In the genomic region with DNA sequence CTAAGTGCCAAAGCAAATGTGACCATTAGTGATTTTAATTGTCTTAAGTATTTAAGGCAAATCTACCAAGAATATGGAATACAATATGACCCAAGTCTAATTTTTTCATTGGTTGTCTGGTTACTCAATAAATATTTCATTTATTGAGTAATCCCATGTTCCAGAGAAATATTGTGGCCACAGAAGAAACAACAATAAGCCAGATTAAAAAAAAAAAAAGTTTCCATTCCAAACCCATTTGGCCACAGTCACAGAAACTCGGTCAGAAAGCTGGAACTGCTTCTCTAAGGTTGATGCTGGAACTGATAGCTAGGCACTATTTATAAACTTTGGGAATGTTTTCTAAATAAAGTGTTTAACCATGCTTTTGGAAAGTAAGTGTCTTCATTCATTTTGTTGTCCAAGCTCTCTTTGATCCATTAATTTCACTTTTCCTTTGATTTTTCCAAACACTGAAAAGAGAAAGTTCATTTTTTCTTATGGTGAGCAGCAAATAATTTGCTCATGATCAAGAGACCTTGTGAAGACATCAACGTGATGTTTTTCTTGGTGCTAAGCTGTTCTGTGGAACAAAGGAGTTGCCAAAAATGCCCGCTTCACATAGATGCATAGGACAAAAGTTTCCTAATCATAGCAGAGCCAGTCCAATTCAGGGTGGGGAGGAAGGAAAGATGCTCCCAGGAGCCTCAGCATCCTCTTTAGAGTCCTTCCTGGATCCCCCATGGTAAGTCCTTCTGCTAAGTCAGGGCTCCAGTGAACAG, we compare ENCODE assay signal across 29 cellular contexts.
DNase-seq lines count a peak whose midpoint lies in the region; ATAC-seq and TF ChIP-seq lines count a peak whose summit lies in the region.
"Had no signal": no experiment of that assay in that cellular context is flagged by ENCODE, and none has a peak within 500 bp of the region (broad histone marks: within the 10 kb centered on the region; RNA-seq: fewer than 3 reads in every experiment).

No MANE protein-coding gene starts in this region.

- H3K4me3 Mint-ChIP-seq in naive thymus-derived CD4-positive, alpha-beta T cell, result no peak overlapping the region
- H3K4me3 Mint-ChIP-seq: activated naive CD8-positive, alpha-beta T cell treated with anti-CD3 and anti-CD28 coated beads for 36 hours; brain; GM23338; neural progenitor cell; T-helper 2 cell treated with Interferon-gamma antibody and Interleukin-4, amounts not matched to agents 5 μg/mL and 100 μg/mL, for 36 hours had no signal

- H3K36me3 Mint-ChIP-seq in naive thymus-derived CD4-positive, alpha-beta T cell, result peaks cover 0 to 4% (median 0%) of the 10 kb centered on the region in 5 donors
- H3K36me3 Mint-ChIP-seq: activated naive CD8-positive, alpha-beta T cell treated with anti-CD3 and anti-CD28 coated beads for 36 hours; brain; neural progenitor cell had no signal

- no peaks in the 10 kb centered on the region for H3K36me3 ChIP-seq in thoracic aorta
- no peaks in the 10 kb centered on the region for H3K36me3 ChIP-seq in naive thymus-derived CD4-positive, alpha-beta T cell (ENCODE audit: control insufficient read depth in 2 of 3, insufficient read depth in 3 of 3, low read length in 3 of 3)
- H3K36me3 ChIP-seq: esophagus muscularis mucosa, neural progenitor cell, thyroid gland, WERI-Rb-1 had no signal

- H3K9me3 Mint-ChIP-seq in naive thymus-derived CD4-positive, alpha-beta T cell, result peaks cover 0 to 32% (median 12%) of the 10 kb centered on the region in 11 donors
- H3K9me3 Mint-ChIP-seq: activated T-helper 2 cell treated with anti-CD3 and anti-CD28 coated beads, Interferon-gamma antibody, Interleukin-2, Interleukin-4, amounts not matched to agents 10 μg/mL and 5 μg/mL and 100 μg/mL, durations not matched to agents 14 hours and 24 hours and 36 hours; GM23338; T-helper 2 cell treated with Interferon-gamma antibody and Interleukin-4, amounts not matched to agents 5 μg/mL and 100 μg/mL, for 36 hours had no signal

- H3K4me3 ChIP-seq in cardiac fibroblast (replicated peaks in 1 of 2; ENCODE audit: low read depth in 2 of 2, low read length in 2 of 2), result no peak overlapping the region
- H3K4me3 ChIP-seq in thoracic aorta, result peak overlapping the region; percentile 3
- no peak overlapping the region for H3K4me3 ChIP-seq in naive thymus-derived CD4-positive, alpha-beta T cell (ENCODE audit: low read length)
- H3K4me3 ChIP-seq: esophagus muscularis mucosa, GM23338, hepatocyte, mucosa of descending colon, neural progenitor cell, SK-N-MC, thyroid gland had no signal

- POLR2A ChIA-PET in naive thymus-derived CD4-positive, alpha-beta T cell (lab: Charles Lee), result no interaction called here

- no peak for TF ChIP-seq CTCF in cardiac fibroblast (IDR thresholded peaks at IDR 0.05; ENCODE audit: low read depth, low read length)
- TF ChIP-seq CTCF in thoracic aorta (IDR thresholded peaks at IDR 0.05), result no peak
- no peak for TF ChIP-seq CTCF in foreskin keratinocyte (conservative IDR thresholded peaks at IDR 0.05)

- H3K27me3 Mint-ChIP-seq in naive thymus-derived CD4-positive, alpha-beta T cell, result peaks cover 0 to 30% (median 24%) of the 10 kb centered on the region in 5 donors

- H3K27ac ChIP-seq in thoracic aorta (no peak overlapping the region), foreskin keratinocyte (no peak overlapping the region)
- no peak overlapping the region for H3K27ac ChIP-seq in naive thymus-derived CD4-positive, alpha-beta T cell (ENCODE audit: low read depth, low read length)
- H3K27ac ChIP-seq: esophagus muscularis mucosa, hepatocyte, neural progenitor cell, RWPE1, SK-N-MC, thyroid gland, WERI-Rb-1 had no signal

- no peaks in the 10 kb centered on the region for H3K27me3 ChIP-seq in thoracic aorta (replicated peaks; ENCODE audit: insufficient read depth)
- no peaks in the 10 kb centered on the region for H3K27me3 ChIP-seq in foreskin keratinocyte
- no peaks in the 10 kb centered on the region for H3K27me3 ChIP-seq in naive thymus-derived CD4-positive, alpha-beta T cell (ENCODE audit: control insufficient read depth in 2 of 2, insufficient read depth in 2 of 2, low read length in 2 of 2)
- H3K27me3 ChIP-seq: neural progenitor cell, thyroid gland had no signal

- CTCF ChIA-PET in naive thymus-derived CD4-positive, alpha-beta T cell (lab: Charles Lee), result interaction anchor here (0.6 kb wide), 1 partner anchor 540 kb away, joined by 7 read pairs; no protein-coding TSS in a partner anchor

- ATAC-seq in thoracic aorta (ENCODE audit: insufficient number of reproducible peaks, low FRiP score, low read depth) (peak; percentile 73), foreskin keratinocyte (no peak)
- ATAC-seq in naive thymus-derived CD4-positive, alpha-beta T cell, result no peak
- ATAC-seq: GM23338, left ventricle myocardium superior, mucosa of descending colon had no signal

- H3K4me1 Mint-ChIP-seq in naive thymus-derived CD4-positive, alpha-beta T cell, result no peaks in the 10 kb centered on the region
- H3K4me1 Mint-ChIP-seq: activated naive CD8-positive, alpha-beta T cell treated with anti-CD3 and anti-CD28 coated beads for 36 hours; brain; GM23338 had no signal

- DNase-seq in HCEC 1CT, result peak; percentile 65
- DNase-seq in cardiac fibroblast (ENCODE audit: low read depth in 2 of 2), result peak; percentile 72 to 85
- peak; percentile 69 for DNase-seq in iris pigment epithelial cell (ENCODE audit: low read depth)
- no peak for DNase-seq in thoracic aorta (ENCODE audit: low spot score)
- DNase-seq in foreskin keratinocyte, result no peak
- no peak for DNase-seq in naive thymus-derived CD4-positive, alpha-beta T cell
- no peak for DNase-seq in NCI-H1417 treated with DMSO at 0.1 percent for 48 hours (lab: John Stamatoyannopoulos, UW)
- DNase-seq: activated CD4-positive, alpha-beta T cell treated with anti-CD3 and anti-CD28 coated beads, Interleukin-2, amount 50 U/mL, for 1 hour; activated CD8-positive, alpha-beta memory T cell treated with anti-CD3 and anti-CD28 coated beads, Interleukin-2, amount 50 U/mL, for 4 hours; activated naive CD8-positive, alpha-beta T cell treated with anti-CD3 and anti-CD28 coated beads for 36 hours; effector memory CD4-positive, alpha-beta T cell; left ventricle myocardium superior; mucosa of descending colon; NCI-H1417; NCI-H2171 treated with DMSO at 0.1 percent for 48 hours; NCI-H524 treated with DMSO at 0.1 percent for 48 hours; stimulated activated CD4-positive, alpha-beta T cell treated with anti-CD3 and anti-CD28 coated beads, Interleukin-1b, Interleukin-23, amount 100 ng/mL, for 48 hours; thyroid gland; WERI-Rb-1 had no signal

- intact Hi-C loops in naive thymus-derived CD4-positive, alpha-beta T cell (cut with micrococcal nuclease), result no loop called here

- no peak overlapping the region for H3K27ac Mint-ChIP-seq in naive thymus-derived CD4-positive, alpha-beta T cell
- H3K27ac Mint-ChIP-seq: activated naive CD8-positive, alpha-beta T cell treated with anti-CD3 and anti-CD28 coated beads for 36 hours; activated T-helper 2 cell treated with anti-CD3 and anti-CD28 coated beads, Interferon-gamma antibody, Interleukin-2, Interleukin-4, amounts not matched to agents 10 μg/mL and 5 μg/mL and 100 μg/mL, durations not matched to agents 14 hours and 24 hours and 36 hours; brain; GM23338; neural progenitor cell; progenitor cell of endocrine pancreas; T-helper 2 cell treated with Interferon-gamma antibody and Interleukin-4, amounts not matched to agents 5 μg/mL and 100 μg/mL, for 36 hours had no signal

- no peaks in the 10 kb centered on the region for H3K9me3 ChIP-seq in thoracic aorta
- H3K9me3 ChIP-seq in naive thymus-derived CD4-positive, alpha-beta T cell (ENCODE audit: control insufficient read depth in 2 of 3, low read length in 3 of 3), result no peaks in the 10 kb centered on the region
- H3K9me3 ChIP-seq: mucosa of descending colon, thyroid gland had no signal

- H3K4me1 ChIP-seq in thoracic aorta (ENCODE audit: control insufficient read depth in 1 of 2, low read depth in 2 of 2) (peaks cover 0 to 17% of the 10 kb centered on the region in 2 donors), foreskin keratinocyte (peaks cover 16% of the 10 kb centered on the region)
- no peaks in the 10 kb centered on the region for H3K4me1 ChIP-seq in naive thymus-derived CD4-positive, alpha-beta T cell (ENCODE audit: control insufficient read depth in 2 of 2, insufficient read depth in 2 of 2, low read length in 2 of 2)
- H3K4me1 ChIP-seq: esophagus muscularis mucosa, neural progenitor cell, thyroid gland had no signal

Comparison
In these comparisons a context has a peak if more than half of its experiments do, and no peak if none do; other contexts are left out.
1. DNase-seq: peak in HCEC 1CT (single experiment), cardiac fibroblast (2 of 2) and iris pigment epithelial cell (single experiment); none in thoracic aorta (single experiment), foreskin keratinocyte (0 of 2), naive thymus-derived CD4-positive, alpha-beta T cell (0 of 9) and NCI-H1417 treated with DMSO at 0.1 percent for 48 hours (single experiment).